In genomic region chr19:42229263-42229854, GRCh38 we compare ENCODE assay signal across 14 cellular contexts. TPM values are rescaled to one million over a fixed set of nuclear protein-coding genes. Genes with fewer than 3 reads are reported as not detected.
DNase-seq lines count a peak whose midpoint lies in the region; ATAC-seq and TF ChIP-seq lines count a peak whose summit lies in the region.
"Had no signal": no experiment of that assay in that cellular context is flagged by ENCODE, and none has a peak within 500 bp of the region (broad histone marks: within the 10 kb centered on the region; RNA-seq: fewer than 3 reads in every experiment).

No MANE protein-coding gene starts in this region.

- CTCF ChIA-PET in activated naive CD4-positive, alpha-beta T cell treated with anti-CD3 and anti-CD28 coated beads for 36 hours (lab: Charles Lee) = interaction anchor here (1.2 to 3.3 kb wide), 2 partner anchors 50 to 67 kb away, joined by 3 to 8 read pairs; no protein-coding TSS in a partner anchor
- CTCF ChIA-PET in RWPE1 (lab: Yijun Ruan, JAX) = interaction anchor here (0.6 kb wide), 1 partner anchor 147 kb away, joined by 4 read pairs; no protein-coding TSS in a partner anchor

- peak overlapping the region; percentile 64 for H3K27ac ChIP-seq in RWPE1

- H3K36me3 Mint-ChIP-seq in activated naive CD4-positive, alpha-beta T cell treated with anti-CD3 and anti-CD28 coated beads for 36 hours (ENCODE audit: low read depth) = peaks cover 27% of the 10 kb centered on the region
- peaks cover 26% of the 10 kb centered on the region for H3K36me3 Mint-ChIP-seq in progenitor cell of endocrine pancreas (ENCODE audit: insufficient read depth)

- no peak for TF ChIP-seq CTCF in RWPE1 (conservative IDR thresholded peaks at IDR 0.05; ENCODE audit: low read depth)
- TF ChIP-seq CTCF in cardiac fibroblast (IDR thresholded peaks at IDR 0.05; ENCODE audit: low read depth, low read length) = peak; percentile 8
- no peak for TF ChIP-seq CTCF in progenitor cell of endocrine pancreas (IDR thresholded peaks at IDR 0.05; ENCODE audit: unreplicated experiment)

- no peak overlapping the region for H3K4me3 ChIP-seq in cardiac fibroblast (replicated peaks in 1 of 2; ENCODE audit: low read depth in 2 of 2, low read length in 2 of 2)

- intact Hi-C loops in activated naive CD4-positive, alpha-beta T cell treated with anti-CD3 and anti-CD28 coated beads for 36 hours (cut with micrococcal nuclease) = no loop called here

- H3K27me3 Mint-ChIP-seq in activated naive CD4-positive, alpha-beta T cell treated with anti-CD3 and anti-CD28 coated beads for 36 hours (ENCODE audit: low read depth) = no peaks in the 10 kb centered on the region
- no peaks in the 10 kb centered on the region for H3K27me3 Mint-ChIP-seq in progenitor cell of endocrine pancreas

- peak overlapping the region; percentile 34 for H3K27ac Mint-ChIP-seq in activated naive CD4-positive, alpha-beta T cell treated with anti-CD3 and anti-CD28 coated beads for 36 hours
- H3K27ac Mint-ChIP-seq in progenitor cell of endocrine pancreas = peak overlapping the region; percentile 79

- peaks cover 32% of the 10 kb centered on the region for H3K4me1 Mint-ChIP-seq in activated naive CD4-positive, alpha-beta T cell treated with anti-CD3 and anti-CD28 coated beads for 36 hours (ENCODE audit: low read depth)
- H3K4me1 Mint-ChIP-seq in progenitor cell of endocrine pancreas (ENCODE audit: low read depth) = no peaks in the 10 kb centered on the region

- POLR2A ChIA-PET in RWPE1 (lab: Yijun Ruan, JAX; ENCODE audit: low non-redundant PET) = interaction anchor here (0.7 kb wide), 1 partner anchor 14 kb away, joined by 3 read pairs; no protein-coding TSS in a partner anchor

- H3K4me3 Mint-ChIP-seq in activated naive CD4-positive, alpha-beta T cell treated with anti-CD3 and anti-CD28 coated beads for 36 hours = no peak overlapping the region
- no peak overlapping the region for H3K4me3 Mint-ChIP-seq in progenitor cell of endocrine pancreas (ENCODE audit: low read depth)

- DNase-seq in activated naive CD4-positive, alpha-beta T cell treated with anti-CD3 and anti-CD28 coated beads for 36 hours = no peak
- DNase-seq in activated naive CD4-positive, alpha-beta T cell (lab: John Stamatoyannopoulos, UW) = no peak
- DNase-seq in RWPE1 (ENCODE audit: low spot score) = no peak
- no peak for DNase-seq in cardiac fibroblast (ENCODE audit: low read depth in 2 of 2)
- DNase-seq in progenitor cell of endocrine pancreas (ENCODE audit: low spot score, unreplicated experiment) = no peak
- no peak for DNase-seq in NCI-H1092 treated with DMSO at 0.1 percent for 48 hours (lab: John Stamatoyannopoulos, UW)
- DNase-seq in NCI-H446 (lab: John Stamatoyannopoulos, UW) = no peak
- DNase-seq: amniotic stem cell, DMS79 treated with DMSO at 0.1 percent for 48 hours, head of caudate nucleus, NCI-H2107, nucleus accumbens, T-helper 1 cell had no signal

- no peak for ATAC-seq in HG03095 (IDR thresholded peaks at IDR 0.05; ENCODE audit: unreplicated experiment)

- H3K9me3 Mint-ChIP-seq in activated naive CD4-positive, alpha-beta T cell treated with anti-CD3 and anti-CD28 coated beads for 36 hours = no peaks in the 10 kb centered on the region
- H3K9me3 Mint-ChIP-seq in progenitor cell of endocrine pancreas (ENCODE audit: low read depth) = no peaks in the 10 kb centered on the region

RNA-seq across cellular contexts. Expression of gene ZNF526, which starts 9.2 kb away (rescaled TPM):
- total RNA-seq in activated naive CD4-positive, alpha-beta T cell treated with anti-CD3 and anti-CD28 coated beads for 36 hours = 10 to 100 TPM; 11.5 to 11.6 TPM
- total RNA-seq in progenitor cell of endocrine pancreas = 17.6 and 21.1 TPM in 2 replicates

RNA-seq across cellular contexts. Expression of gene DEDD2, which starts 11.9 kb away (rescaled TPM):
- total RNA-seq in activated naive CD4-positive, alpha-beta T cell treated with anti-CD3 and anti-CD28 coated beads for 36 hours = 10 to 100 TPM; 24.8 to 26.0 TPM
- total RNA-seq in progenitor cell of endocrine pancreas = 35.7 and 38.3 TPM in 2 replicates

RNA-seq across cellular contexts. Expression of gene GSK3A, which starts 13.0 kb away (rescaled TPM):
- 10 to 100 TPM; 31.1 to 33.8 TPM for total RNA-seq in activated naive CD4-positive, alpha-beta T cell treated with anti-CD3 and anti-CD28 coated beads for 36 hours
- total RNA-seq in progenitor cell of endocrine pancreas = 53.0 and 54.7 TPM in 2 replicates

RNA-seq across cellular contexts. Expression of gene ERF, which starts 25.6 kb away (rescaled TPM):
- 10 to 100 TPM; 52.4 to 55.6 TPM for total RNA-seq in activated naive CD4-positive, alpha-beta T cell treated with anti-CD3 and anti-CD28 coated beads for 36 hours
- total RNA-seq in progenitor cell of endocrine pancreas = 106 and 111 TPM in 2 replicates

RNA-seq across cellular contexts. Expression of gene CIC, which starts 39.7 kb away (rescaled TPM):
- total RNA-seq in activated naive CD4-positive, alpha-beta T cell treated with anti-CD3 and anti-CD28 coated beads for 36 hours = 10 to 100 TPM; 60.2 to 61.5 TPM
- 86.0 and 87.2 TPM in 2 replicates for total RNA-seq in progenitor cell of endocrine pancreas
